ENCODE assay signal across 12 cellular contexts in the genomic region with DNA sequence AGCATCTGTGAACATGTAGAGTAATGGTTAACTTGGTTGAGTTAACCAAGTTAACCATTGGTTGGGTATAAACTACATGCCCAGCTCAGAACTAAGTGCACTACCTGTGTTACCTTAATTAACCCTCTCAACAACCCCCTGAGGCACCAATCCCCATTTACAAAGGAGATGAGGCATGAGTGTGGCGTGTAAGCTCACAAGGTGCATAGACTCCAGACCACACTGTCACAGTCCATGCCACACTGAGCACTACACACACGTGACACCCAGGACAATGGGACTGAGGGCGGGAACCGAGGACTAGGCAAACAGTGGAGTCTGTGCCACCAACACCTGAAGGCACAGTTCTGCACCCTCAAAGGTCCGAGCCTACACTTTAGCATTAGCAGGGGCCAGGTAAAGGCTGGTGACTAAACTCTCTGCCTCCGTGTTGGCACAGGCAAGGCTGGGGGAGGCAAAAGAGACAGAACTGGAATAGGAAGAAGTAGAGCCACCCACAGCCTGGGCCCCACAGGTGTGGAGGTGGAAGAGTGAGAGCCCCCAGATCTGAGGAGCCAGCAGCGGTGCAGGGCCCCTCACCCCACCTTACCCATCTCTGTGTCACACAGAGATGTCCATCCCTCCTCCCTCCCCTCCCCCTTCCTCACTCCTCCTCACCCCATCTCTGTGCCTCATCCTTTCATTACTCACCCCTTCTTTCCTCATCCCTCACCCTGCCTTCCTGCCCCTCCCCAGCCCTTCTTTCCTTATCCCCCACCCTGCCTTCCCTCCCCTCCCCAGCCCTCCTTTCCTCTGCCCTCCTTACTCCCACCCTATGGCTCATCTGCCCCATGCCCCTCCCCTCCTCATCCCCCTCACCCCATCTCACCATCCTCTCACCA. TPM values are rescaled to one million over a fixed set of nuclear protein-coding genes. Genes with fewer than 3 reads are reported as not detected.
DNase-seq lines count a peak whose midpoint lies in the region; ATAC-seq, FAIRE-seq and TF ChIP-seq lines count a peak whose summit lies in the region.
"Had no signal": no experiment of that assay in that cellular context is flagged by ENCODE, and none has a peak within 500 bp of the region (broad histone marks: within the 10 kb centered on the region; RNA-seq: fewer than 3 reads in every experiment).

No MANE protein-coding gene starts in this region.

- H3K4me1 ChIP-seq in thymus (ENCODE audit: control insufficient read depth, insufficient read depth, low read length) = peaks cover 35% of the 10 kb centered on the region

- intact Hi-C loops in natural killer cell (cut with micrococcal nuclease) = loop anchor here (2.0 kb wide), 1 partner anchor 115 kb away; the partner anchor contains the start of gene STOML2

- FAIRE-seq in GM12891 (lab: Jason Lieb, UNC) = no peak

- CTCF ChIA-PET in T-cell (lab: Charles Lee) = no interaction called here

- ATAC-seq in natural killer cell treated with Interleukin-12 subunit alpha and Interleukin-12 subunit beta and Interleukin-15 and Interleukin-18, amount 100 ng/mL, for 72 hours = no peak
- ATAC-seq in natural killer cell (no peak), T-cell (replicated peaks in 1 of 4) (no peak)

- peak overlapping the region in 1 of 2 donors; percentile 19 for H3K27ac Mint-ChIP-seq in natural killer cell treated with Interleukin-12 subunit alpha and Interleukin-12 subunit beta and Interleukin-15 and Interleukin-18, amount 100 ng/mL, for 72 hours
- H3K27ac Mint-ChIP-seq in natural killer cell (peak overlapping the region in 1 of 2 donors; percentile 84), T-cell (peak overlapping the region; percentile 3 to 7)

- no peak for TF ChIP-seq POLR2A in GM12891 (IDR thresholded peaks at IDR 0.05; ENCODE audit: low read depth, low read length)

- no peaks in the 10 kb centered on the region for H3K9me3 ChIP-seq in thymus (ENCODE audit: control insufficient read depth)

- no peaks in the 10 kb centered on the region for H3K9me3 Mint-ChIP-seq in natural killer cell treated with Interleukin-12 subunit alpha and Interleukin-12 subunit beta and Interleukin-15 and Interleukin-18, amount 100 ng/mL, for 72 hours
- no peaks in the 10 kb centered on the region for H3K9me3 Mint-ChIP-seq in natural killer cell
- H3K9me3 Mint-ChIP-seq in T-cell = no peaks in the 10 kb centered on the region
- H3K9me3 Mint-ChIP-seq: HFFc6 had no signal

- H3K27ac ChIP-seq in epithelial cell of prostate = peak overlapping the region; percentile 86
- peak overlapping the region; percentile 10 for H3K27ac ChIP-seq in thymus (ENCODE audit: low read depth)

- WGBS in thymus = 86% methylated on average over 7 of the region's 7 CpGs

- POLR2A ChIA-PET in T-cell (lab: Charles Lee) = interaction anchor here (0.6 kb wide), 2 partner anchors 27 to 952 kb away, joined by 3 to 4 read pairs; no protein-coding TSS in a partner anchor

- H3K27me3 ChIP-seq in thymus (ENCODE audit: control insufficient read depth, insufficient read depth) = no peaks in the 10 kb centered on the region

- peaks cover 0 to 12% of the 10 kb centered on the region in 2 donors for H3K27me3 Mint-ChIP-seq in natural killer cell treated with Interleukin-12 subunit alpha and Interleukin-12 subunit beta and Interleukin-15 and Interleukin-18, amount 100 ng/mL, for 72 hours
- peaks cover 0 to 2% of the 10 kb centered on the region in 2 donors for H3K27me3 Mint-ChIP-seq in natural killer cell (ENCODE audit: low read depth in 2 of 2)
- no peaks in the 10 kb centered on the region for H3K27me3 Mint-ChIP-seq in T-cell

- H3K4me3 Mint-ChIP-seq in natural killer cell treated with Interleukin-12 subunit alpha and Interleukin-12 subunit beta and Interleukin-15 and Interleukin-18, amount 100 ng/mL, for 72 hours = peak overlapping the region; percentile 10
- H3K4me3 Mint-ChIP-seq in natural killer cell (no peak overlapping the region), T-cell (peak overlapping the region; percentile 0 to 85 (median 29))

- no peak overlapping the region for H3K4me3 ChIP-seq in thymus (ENCODE audit: low read length)

- TF ChIP-seq CTCF in natural killer cell (IDR thresholded peaks at IDR 0.05) = no peak

- H3K36me3 ChIP-seq in thymus (ENCODE audit: control insufficient read depth, insufficient read depth) = no peaks in the 10 kb centered on the region

- H3K36me3 Mint-ChIP-seq in natural killer cell treated with Interleukin-12 subunit alpha and Interleukin-12 subunit beta and Interleukin-15 and Interleukin-18, amount 100 ng/mL, for 72 hours = no peaks in the 10 kb centered on the region
- H3K36me3 Mint-ChIP-seq in natural killer cell (no peaks in the 10 kb centered on the region), T-cell (no peaks in the 10 kb centered on the region)

- no peak for DNase-seq in natural killer cell treated with Interleukin-12 subunit alpha and Interleukin-12 subunit beta and Interleukin-15 and Interleukin-18, amount 100 ng/mL, for 72 hours (ENCODE audit: low spot score)
- no peak for DNase-seq in natural killer cell
- no peak for DNase-seq in T-cell
- DNase-seq in epithelial cell of prostate (ENCODE audit: low read depth, low spot score) = no peak
- DNase-seq in GM12891 (ENCODE audit: insufficient read length, low spot score) = no peak
- no peak for DNase-seq in hepatic stellate cell (ENCODE audit: low spot score)
- DNase-seq in HUDEP-2 (lab: John Stamatoyannopoulos, UW; ENCODE audit: unreplicated experiment in 76 of 76) = no peak
- DNase-seq: erythroblast, HFFc6, NCI-H446 treated with DMSO at 0.1 percent for 48 hours had no signal

- H3K4me1 Mint-ChIP-seq in natural killer cell treated with Interleukin-12 subunit alpha and Interleukin-12 subunit beta and Interleukin-15 and Interleukin-18, amount 100 ng/mL, for 72 hours (ENCODE audit: low read depth in 2 of 2) = peaks cover 36 to 42% of the 10 kb centered on the region in 2 donors
- H3K4me1 Mint-ChIP-seq in natural killer cell = peaks cover 27 to 36% of the 10 kb centered on the region in 2 donors
- peaks cover 70 to 78% (median 76%) of the 10 kb centered on the region in 3 donors for H3K4me1 Mint-ChIP-seq in T-cell

TF ChIP-seq in GM12891, 5 proteins besides CTCF, POLR2A, EP300 and RAD21:
- TF ChIP-seq PAX5 (IDR thresholded peaks at IDR 0.05; ENCODE audit: insufficient read depth, low read length, severe bottlenecking) (no peak), POLR2AphosphoS5 (IDR thresholded peaks at IDR 0.05; ENCODE audit: low read depth, low read length) (no peak), POU2F2 (IDR thresholded peaks at IDR 0.05; ENCODE audit: low read depth, low read length) (no peak), TAF1 (IDR thresholded peaks at IDR 0.05; ENCODE audit: low read depth, low read length) (no peak), SPI1 (IDR thresholded peaks at IDR 0.05; ENCODE audit: low read depth, low read length) (no peak)

RNA-seq across cellular contexts. Expression of gene DNAJB5, which starts 2.1 kb away (rescaled TPM):
- 1 to 10 TPM; 1.7 to 5.0 TPM for total RNA-seq in natural killer cell treated with Interleukin-12 subunit alpha and Interleukin-12 subunit beta and Interleukin-15 and Interleukin-18, amount 100 ng/mL, for 72 hours
- total RNA-seq in natural killer cell = 1 to 10 TPM; 1.1 to 2.4 (median 1.9) TPM
- 1 to 10 TPM; 1.3 to 2.4 (median 1.7) TPM for total RNA-seq in T-cell
- 13.4 TPM for polyA plus RNA-seq in thymus
- polyA plus RNA-seq in GM12891 (2012; ENCODE audit: low read depth, missing spikeins) = 7.7 TPM

RNA-seq across cellular contexts. Expression of gene PHF24, which starts 29.3 kb away (rescaled TPM):
- not detected for total RNA-seq in natural killer cell treated with Interleukin-12 subunit alpha and Interleukin-12 subunit beta and Interleukin-15 and Interleukin-18, amount 100 ng/mL, for 72 hours
- total RNA-seq in natural killer cell (not detected), T-cell (not detected)
- polyA plus RNA-seq in thymus = 0.37 TPM
- not detected for polyA plus RNA-seq in GM12891 (2012; ENCODE audit: low read depth, missing spikeins)
- total RNA-seq: HFFc6, pulmonary artery endothelial cell had no signal
